Comparison of ENCODE assay signal across 16 cellular contexts in genomic region chr7:292826-293225, GRCh38. TPM values are rescaled to one million over a fixed set of nuclear protein-coding genes. Genes with fewer than 3 reads are reported as not detected.
DNase-seq lines count a peak whose midpoint lies in the region; TF ChIP-seq lines count a peak whose summit lies in the region.
"Had no signal": no experiment of that assay in that cellular context is flagged by ENCODE, and none has a peak within 500 bp of the region (broad histone marks: within the 10 kb centered on the region; RNA-seq: fewer than 3 reads in every experiment).

No MANE protein-coding gene starts in this region.

- H3K79me2 ChIP-seq in osteoblast (ENCODE audit: insufficient read depth, low read length) = no peaks in the 10 kb centered on the region

- H2AFZ ChIP-seq in osteoblast (ENCODE audit: low read length) = no peak overlapping the region

- peak; percentile 50 for DNase-seq in activated effector memory CD4-positive, alpha-beta T cell treated with anti-CD3 and anti-CD28 coated beads, Interleukin-2, amount 50 U/mL, for 16 hours
- no peak for DNase-seq in activated effector memory CD4-positive, alpha-beta T cell treated with Interleukin-2 at 50 U/mL for 16 hours
- DNase-seq in Peyer's patch = peak in 2 of 3 donors; percentile 35 to 46
- DNase-seq in osteoblast (ENCODE audit: insufficient read length, low spot score, missing footprints) = peak; percentile 80
- DNase-seq in type B pancreatic cell (ENCODE audit: extremely low spot score, unreplicated experiment) = peak; percentile 55
- no peak for DNase-seq in midbrain (lab: John Stamatoyannopoulos, UW)
- no peak for DNase-seq in NCI-H69 (lab: John Stamatoyannopoulos, UW)
- DNase-seq in brain microvascular endothelial cell = no peak
- DNase-seq: Caco-2; CD8-positive, alpha-beta memory T cell; DND-41; GDM1 had no signal

- H3K9me3 Mint-ChIP-seq in type B pancreatic cell = no peaks in the 10 kb centered on the region
- H3K9me3 Mint-ChIP-seq: CD8-positive, alpha-beta memory T cell had no signal

- no peak overlapping the region for H3K4me2 ChIP-seq in osteoblast (ENCODE audit: insufficient read depth, low read length)

- in situ Hi-C loops in brain microvascular endothelial cell (cut with HindIII; ENCODE audit: low pct_ligation_motif_present, low sequenced_read_pairs) = no loop called here

- H3K36me3 ChIP-seq in Peyer's patch (no peaks in the 10 kb centered on the region), osteoblast (ENCODE audit: insufficient read depth, low read length) (no peaks in the 10 kb centered on the region), brain microvascular endothelial cell (replicated peaks) (no peaks in the 10 kb centered on the region)

- no peaks in the 10 kb centered on the region for H3K36me3 Mint-ChIP-seq in type B pancreatic cell
- H3K36me3 Mint-ChIP-seq: CD8-positive, alpha-beta memory T cell had no signal

- H3K4me1 ChIP-seq in Peyer's patch = peaks cover 0 to 31% (median 3%) of the 10 kb centered on the region in 4 donors
- no peaks in the 10 kb centered on the region for H3K4me1 ChIP-seq in osteoblast (ENCODE audit: insufficient read depth, low read length)

- H3K4me3 Mint-ChIP-seq in type B pancreatic cell = no peak overlapping the region
- H3K4me3 Mint-ChIP-seq: CD8-positive, alpha-beta memory T cell had no signal

- H3K27ac Mint-ChIP-seq in type B pancreatic cell = no peak overlapping the region
- H3K27ac Mint-ChIP-seq: CD8-positive, alpha-beta memory T cell had no signal

- no peak overlapping the region for H3K4me3 ChIP-seq in Peyer's patch
- H3K4me3 ChIP-seq in osteoblast (ENCODE audit: insufficient read depth, low read length) = no peak overlapping the region
- no peak overlapping the region for H3K4me3 ChIP-seq in brain microvascular endothelial cell (ENCODE audit: low read depth, low read length)

- H3K27me3 Mint-ChIP-seq in type B pancreatic cell = peaks cover 56% of the 10 kb centered on the region

- no peak for TF ChIP-seq POLR2A in Peyer's patch (IDR thresholded peaks at IDR 0.05)

- no peaks in the 10 kb centered on the region for H3K9me3 ChIP-seq in Peyer's patch
- no peaks in the 10 kb centered on the region for H3K9me3 ChIP-seq in osteoblast (ENCODE audit: low read depth, low read length)
- H3K9me3 ChIP-seq: Caco-2 had no signal

- no peaks in the 10 kb centered on the region for H4K20me1 ChIP-seq in osteoblast (ENCODE audit: insufficient read depth, low read length)

- H3K4me1 Mint-ChIP-seq in type B pancreatic cell (ENCODE audit: unreplicated experiment) = no peaks in the 10 kb centered on the region
- H3K4me1 Mint-ChIP-seq: CD8-positive, alpha-beta memory T cell had no signal

- H3K27ac ChIP-seq in Peyer's patch (no peak overlapping the region), osteoblast (ENCODE audit: low read depth, low read length) (no peak overlapping the region), brain microvascular endothelial cell (no peak overlapping the region)
- H3K27ac ChIP-seq: 22Rv1, HL-60 had no signal

- H3K27me3 ChIP-seq in Peyer's patch (peaks cover 0 to 23% of the 10 kb centered on the region in 2 donors), osteoblast (ENCODE audit: insufficient read depth, low read length) (peaks cover 59% of the 10 kb centered on the region), brain microvascular endothelial cell (replicated peaks) (peaks cover 60% of the 10 kb centered on the region)

- TF ChIP-seq CTCF in Peyer's patch (IDR thresholded peaks at IDR 0.05) (no peak), osteoblast (IDR thresholded peaks at IDR 0.05; ENCODE audit: extremely low read depth, low read depth, low read length) (no peak), type B pancreatic cell (conservative IDR thresholded peaks at IDR 0.05) (no peak), brain microvascular endothelial cell (IDR thresholded peaks at IDR 0.05; ENCODE audit: low read depth, low read length, missing control alignments) (no peak)

RNA-seq across cellular contexts. Expression of gene FOXL3, which starts 2.9 kb away (rescaled TPM):
- total RNA-seq in Peyer's patch (not detected), osteoblast (not detected in 2 replicates), type B pancreatic cell (ENCODE audit: low replicate concordance) (not detected in 2 replicates)
- total RNA-seq: A673; Caco-2; CD8-positive, alpha-beta memory T cell; H4 had no signal

Comparison
In these comparisons a context has a peak if more than half of its experiments do, and no peak if none do; other contexts are left out.
1. DNase-seq: peak in activated effector memory CD4-positive, alpha-beta T cell treated with anti-CD3 and anti-CD28 coated beads, Interleukin-2, amount 50 U/mL, for 16 hours (single experiment), Peyer's patch (2 of 3), osteoblast (single experiment) and type B pancreatic cell (single experiment); none in activated effector memory CD4-positive, alpha-beta T cell treated with Interleukin-2 at 50 U/mL for 16 hours (single experiment), midbrain (single experiment), NCI-H69 (single experiment) and brain microvascular endothelial cell (single experiment).